35 cellular contexts compared by ENCODE assay signal in the genomic region with DNA sequence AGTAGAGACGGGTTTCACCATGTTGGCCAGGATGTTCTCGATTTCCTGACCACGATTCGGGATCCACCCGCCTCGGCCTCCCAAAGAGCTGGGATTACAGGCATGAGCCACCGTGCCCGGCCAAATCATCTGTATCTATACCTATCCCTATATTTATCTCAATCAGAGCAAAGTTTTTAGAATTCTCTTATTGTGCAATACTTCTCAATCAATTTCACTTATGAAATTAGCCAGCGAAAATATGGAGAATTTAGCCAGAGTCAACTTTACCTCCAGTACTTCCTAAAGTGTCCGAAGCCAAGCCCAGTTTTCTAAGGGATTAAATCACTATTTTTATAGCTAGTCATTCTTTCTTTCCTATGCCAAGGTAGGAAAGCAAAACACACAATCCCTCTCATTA.
"Had no signal": no experiment of that assay in that cellular context is flagged by ENCODE, and none has a peak within 500 bp of the region (broad histone marks: within the 10 kb centered on the region; RNA-seq: fewer than 3 reads in every experiment).

No MANE protein-coding gene starts in this region.

- H3K4me3 ChIP-seq: MG63 had no signal

- H3K9me3 ChIP-seq: MG63 had no signal

- DNase-seq: Kasumi-1, MG63, MM.1S, MV-4-11, NCI-H1048, NCI-H1092, NCI-H1092 treated with DMSO at 0.1 percent for 48 hours, NCI-H1105, NCI-H1105 treated with DMSO at 0.1 percent for 48 hours, NCI-H1417, NCI-H1417 treated with DMSO at 0.1 percent for 48 hours, NCI-H1436, NCI-H1436 treated with DMSO at 0.1 percent for 48 hours, NCI-H146, NCI-H1694, NCI-H1694 treated with DMSO at 0.1 percent for 48 hours, NCI-H187, NCI-H187 treated with DMSO at 0.1 percent for 48 hours, NCI-H1930, NCI-H2029, NCI-H2029 treated with DMSO at 0.1 percent for 48 hours, NCI-H2081, NCI-H2081 treated with DMSO at 0.1 percent for 48 hours, NCI-H2107, NCI-H2171, NCI-H2171 treated with DMSO at 0.1 percent for 48 hours, NCI-H2227 treated with DMSO at 0.1 percent for 48 hours, NCI-H226, NCI-H345, NCI-H446, NCI-H446 treated with DMSO at 0.1 percent for 48 hours, NCI-H510A, NCI-H510A treated with DMSO at 0.1 percent for 48 hours, NCI-H524 treated with DMSO at 0.1 percent for 48 hours, NCI-H526 had no signal

- H3K36me3 ChIP-seq: MG63 had no signal
